Comparison of ENCODE assay signal across 8 cellular contexts in genomic region chr11:35214792-35215193, GRCh38.
A peak's percentile ranks its signal among the peaks of the same experiment; 100 is the strongest.
DNase-seq lines count a peak whose midpoint lies in the region; FAIRE-seq and TF ChIP-seq lines count a peak whose summit lies in the region.

No MANE protein-coding gene starts in this region.

- H3K4me1 ChIP-seq in NT2/D1 (ENCODE audit: insufficient read depth, insufficient read length) (peaks cover 3% of the 10 kb centered on the region), mammary epithelial cell (ENCODE audit: insufficient read depth, low read length) (peaks cover 28% of the 10 kb centered on the region), neural progenitor cell (no peaks in the 10 kb centered on the region), small intestine (ENCODE audit: control insufficient read depth in 2 of 2, insufficient read depth in 1 of 2, low read depth in 1 of 2, low read length in 1 of 2) (no peaks in the 10 kb centered on the region)

- peaks cover 13% of the 10 kb centered on the region for H3K9me3 Mint-ChIP-seq in neural progenitor cell
- peaks cover 11% of the 10 kb centered on the region for H3K9me3 Mint-ChIP-seq in nephron progenitor cell

- no peaks in the 10 kb centered on the region for H4K20me1 ChIP-seq in mammary epithelial cell (ENCODE audit: insufficient read depth, low read length)
- H4K20me1 ChIP-seq in neural progenitor cell (ENCODE audit: low read depth), result no peaks in the 10 kb centered on the region

- in situ Hi-C loops in mammary epithelial cell (cut with MboI; ENCODE audit: low sequenced_read_pairs in 2 of 2), result no loop called here

- 0% methylated on average over 1 of the region's 1 CpG for WGBS in mammary epithelial cell (ENCODE audit: low coverage, missing lambda C conversion rate)
- 35 to 43% (median 35%) methylated on average over 1 of the region's 1 CpG for WGBS in small intestine, 3 donors

- H2AFZ ChIP-seq in mammary epithelial cell (ENCODE audit: low read depth, low read length), result no peak overlapping the region
- no peak overlapping the region for H2AFZ ChIP-seq in neural progenitor cell (replicated peaks)

- peak; percentile 80 for DNase-seq in BJ (ENCODE audit: low read depth)
- DNase-seq in NT2/D1 (ENCODE audit: low read depth, low spot score), result peak; percentile 91
- peak; percentile 88 for DNase-seq in mammary epithelial cell
- peak; percentile 34 for DNase-seq in neural progenitor cell (ENCODE audit: low spot score)
- DNase-seq in small intestine, result no peak
- no peak for DNase-seq in nephron progenitor cell
- no peak for DNase-seq in NK-92 treated with Interleukin-12 subunit alpha and Interleukin-12 subunit beta, amount 100 ng/mL, for 24 hours (lab: John Stamatoyannopoulos, UW)
- no peak for DNase-seq in NCI-H2227 (lab: John Stamatoyannopoulos, UW; ENCODE audit: unreplicated experiment)

- FAIRE-seq in small intestine (lab: Jason Lieb, UNC), result no peak

- H3K4me2 ChIP-seq in mammary epithelial cell (ENCODE audit: insufficient read depth, low read depth, low read length) (no peak overlapping the region), neural progenitor cell (no peak overlapping the region)

- peak overlapping the region; percentile 9 for H3K27ac ChIP-seq in mammary epithelial cell (ENCODE audit: insufficient read depth, low read depth, low read length)
- no peak overlapping the region for H3K27ac ChIP-seq in neural progenitor cell
- H3K27ac ChIP-seq in small intestine (ENCODE audit: low read depth in 1 of 2, low read length in 1 of 2), result no peak overlapping the region

- H3K79me2 ChIP-seq in mammary epithelial cell (ENCODE audit: insufficient read depth, low read length) (peaks cover 44% of the 10 kb centered on the region), neural progenitor cell (ENCODE audit: low read depth) (no peaks in the 10 kb centered on the region)

- H3K36me3 Mint-ChIP-seq in neural progenitor cell (no peaks in the 10 kb centered on the region), nephron progenitor cell (ENCODE audit: low read depth) (no peaks in the 10 kb centered on the region)

- H3K4me3 Mint-ChIP-seq in neural progenitor cell (no peak overlapping the region), nephron progenitor cell (no peak overlapping the region)

- no peaks in the 10 kb centered on the region for H3F3A ChIP-seq in neural progenitor cell (ENCODE audit: low read depth)

- H3K4me1 Mint-ChIP-seq in neural progenitor cell, result no peaks in the 10 kb centered on the region
- H3K4me1 Mint-ChIP-seq in nephron progenitor cell, result peaks cover 3% of the 10 kb centered on the region

- CTCF ChIA-PET in BJ (lab: Yijun Ruan, JAX), result no interaction called here
- CTCF ChIA-PET in mammary epithelial cell (lab: Charles Lee; ENCODE audit: low non-redundant PET), result no interaction called here

- dilution Hi-C loops in mammary epithelial cell (cut with HindIII; ENCODE audit: low sequenced_read_pairs), result no loop called here

- no peak overlapping the region for H3K27ac Mint-ChIP-seq in neural progenitor cell
- no peak overlapping the region for H3K27ac Mint-ChIP-seq in nephron progenitor cell

- H3K4me3 ChIP-seq in BJ (ENCODE audit: low read depth, low read length) (no peak overlapping the region), NT2/D1 (ENCODE audit: insufficient read length, low read depth) (no peak overlapping the region), mammary epithelial cell (replicated peaks in 1 of 3; ENCODE audit: insufficient read depth in 1 of 3, low read depth in 2 of 3, low read length in 3 of 3) (no peak overlapping the region), neural progenitor cell (no peak overlapping the region), small intestine (ENCODE audit: low read depth in 1 of 2, low read length in 2 of 2) (no peak overlapping the region)

- no TSS peak for BruUV-seq in mammary epithelial cell (replicated peaks; lab: Mats Ljungman, UMichigan)

- H3K9me3 ChIP-seq in NT2/D1 (ENCODE audit: insufficient read depth, low read length) (peaks cover 9% of the 10 kb centered on the region; the same call in 1 of the 2 replicates), mammary epithelial cell (replicated peaks; ENCODE audit: insufficient read depth, low read length) (no peaks in the 10 kb centered on the region), neural progenitor cell (ENCODE audit: low read depth) (no peaks in the 10 kb centered on the region), small intestine (ENCODE audit: control insufficient read depth, low read depth) (no peaks in the 10 kb centered on the region)

- POLR2A ChIA-PET in BJ (lab: Charles Lee), result no interaction called here

- no peak overlapping the region for H3K9ac ChIP-seq in NT2/D1 (ENCODE audit: insufficient read length, low read depth)
- no peak overlapping the region for H3K9ac ChIP-seq in mammary epithelial cell (ENCODE audit: insufficient read depth, low read length)
- H3K9ac ChIP-seq in neural progenitor cell, result no peak overlapping the region

- intact Hi-C loops in mammary epithelial cell (cut with micrococcal nuclease), result no loop called here

- H3K27me3 Mint-ChIP-seq in neural progenitor cell (ENCODE audit: insufficient read depth, low read depth), result no peaks in the 10 kb centered on the region
- H3K27me3 Mint-ChIP-seq in nephron progenitor cell (ENCODE audit: low read depth, poor library complexity), result peaks cover 3% of the 10 kb centered on the region

- H3K27me3 ChIP-seq in BJ (ENCODE audit: control insufficient read depth, insufficient read depth, low read length) (no peaks in the 10 kb centered on the region), NT2/D1 (ENCODE audit: insufficient read depth, insufficient read length) (no peaks in the 10 kb centered on the region), mammary epithelial cell (ENCODE audit: insufficient read depth, low read length) (no peaks in the 10 kb centered on the region), neural progenitor cell (no peaks in the 10 kb centered on the region), small intestine (ENCODE audit: control insufficient read depth in 2 of 2, insufficient read depth in 2 of 2, low read length in 2 of 2) (no peaks in the 10 kb centered on the region)

- TF ChIP-seq CTCF in BJ (IDR thresholded peaks at IDR 0.05; ENCODE audit: insufficient read depth, low read depth, low read length) (no peak), mammary epithelial cell (conservative IDR thresholded peaks at IDR 0.05 in 1 of 2, IDR thresholded peaks at IDR 0.05 in 1 of 2; ENCODE audit: extremely low read depth in 1 of 2, insufficient read depth in 1 of 2, low read depth in 1 of 2, low read length in 2 of 2) (no peak), neural progenitor cell (IDR thresholded peaks at IDR 0.05) (no peak), nephron progenitor cell (IDR thresholded peaks at IDR 0.05) (no peak)

- H3K36me3 ChIP-seq in BJ (ENCODE audit: control insufficient read depth, insufficient read depth, low read length) (peaks cover 8% of the 10 kb centered on the region), NT2/D1 (ENCODE audit: insufficient read depth, insufficient read length, low read length) (peaks cover 36% of the 10 kb centered on the region), mammary epithelial cell (ENCODE audit: insufficient read depth, low read length) (peaks cover 76% of the 10 kb centered on the region), neural progenitor cell (no peaks in the 10 kb centered on the region), small intestine (ENCODE audit: control insufficient read depth in 2 of 2, insufficient read depth in 2 of 2, low read length in 2 of 2) (peaks cover 5 to 6% of the 10 kb centered on the region in 2 donors)

Comparison
In these comparisons a context has a peak if more than half of its experiments do, and no peak if none do; other contexts are left out.
1. DNase-seq: peak in BJ (single experiment), NT2/D1 (single experiment), mammary epithelial cell (single experiment) and neural progenitor cell (single experiment); none in small intestine (single experiment), nephron progenitor cell (single experiment), NK-92 treated with Interleukin-12 subunit alpha and Interleukin-12 subunit beta, amount 100 ng/mL, for 24 hours (single experiment) and NCI-H2227 (single experiment).